Comparison of ENCODE assay signal across 14 cellular contexts in the genomic region with DNA sequence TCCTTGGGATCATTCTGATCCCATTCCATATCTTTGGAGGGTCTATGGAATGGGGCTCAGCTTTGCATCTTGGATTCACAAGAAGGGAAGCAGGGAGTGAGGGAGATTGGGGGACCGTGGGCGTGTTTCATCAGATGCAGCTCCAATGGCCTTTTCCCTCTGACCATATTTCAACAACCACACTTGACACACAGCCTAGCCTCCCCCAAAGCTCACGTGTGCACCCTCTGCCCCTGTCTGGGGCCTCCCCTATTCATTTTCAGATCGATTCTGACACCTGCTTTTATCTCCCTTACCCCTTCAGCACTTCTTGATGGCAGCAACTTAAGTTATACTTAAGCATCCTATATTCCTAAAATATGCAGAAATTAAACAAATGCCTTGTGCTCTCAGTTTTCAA.
A peak's percentile ranks its signal among the peaks of the same experiment; 100 is the strongest.
DNase-seq lines count a peak whose midpoint lies in the region; ATAC-seq and TF ChIP-seq lines count a peak whose summit lies in the region.
"Had no signal": no experiment of that assay in that cellular context is flagged by ENCODE, and none has a peak within 500 bp of the region (broad histone marks: within the 10 kb centered on the region; RNA-seq: fewer than 3 reads in every experiment).

No MANE protein-coding gene starts in this region.

- TF ChIP-seq CTCF in OCI-LY7 (conservative IDR thresholded peaks at IDR 0.05; ENCODE audit: low read length), result no peak
- no peak for TF ChIP-seq CTCF in gastrocnemius medialis (IDR thresholded peaks at IDR 0.05 in 4 of 5, conservative IDR thresholded peaks at IDR 0.05 in 1 of 5)
- TF ChIP-seq CTCF in right atrium auricular region (IDR thresholded peaks at IDR 0.05), result no peak

- H3K4me1 ChIP-seq in OCI-LY7 (ENCODE audit: insufficient read depth, low read length, poor library complexity, severe bottlenecking) (peaks cover 94% of the 10 kb centered on the region), gastrocnemius medialis (no peaks in the 10 kb centered on the region), right atrium auricular region (peaks cover 0 to 5% of the 10 kb centered on the region in 2 donors)

- H3K27me3 ChIP-seq in gastrocnemius medialis, result no peaks in the 10 kb centered on the region
- H3K27me3 ChIP-seq in right atrium auricular region, result no peaks in the 10 kb centered on the region
- H3K27me3 ChIP-seq: cardiac muscle cell, esophagus squamous epithelium had no signal

- peak overlapping the region; percentile 88 for H3K4me2 ChIP-seq in OCI-LY7 (ENCODE audit: low read length)

- H3K36me3 ChIP-seq in OCI-LY7 (ENCODE audit: insufficient read depth, low read length) (peaks cover 4% of the 10 kb centered on the region; the same call in 1 of the 2 replicates), gastrocnemius medialis (no peaks in the 10 kb centered on the region), right atrium auricular region (no peaks in the 10 kb centered on the region)
- H3K36me3 ChIP-seq: cardiac muscle cell, esophagus squamous epithelium had no signal

- TF ChIP-seq POLR2A in gastrocnemius medialis (IDR thresholded peaks at IDR 0.05), result no peak

- DNase-seq in OCI-LY7 (ENCODE audit: low spot score) (peak; percentile 65), gastrocnemius medialis (no peak), H4 (ENCODE audit: low spot score) (no peak), right atrium auricular region (ENCODE audit: low spot score) (no peak), activated gamma-delta T cell (lab: John Stamatoyannopoulos, UW) (no peak)
- DNase-seq: esophagus squamous epithelium, GF-D8, NCI-H446 had no signal

- no peaks in the 10 kb centered on the region for H3K9me2 ChIP-seq in OCI-LY7 (ENCODE audit: insufficient read depth, low read length)

- H3K27ac ChIP-seq in OCI-LY7 (ENCODE audit: low read depth, low read length, poor library complexity, severe bottlenecking) (peak overlapping the region; percentile 100), gastrocnemius medialis (no peak overlapping the region), right atrium auricular region (no peak overlapping the region)
- H3K27ac ChIP-seq: cardiac muscle cell, esophagus squamous epithelium, VCaP had no signal

- no peaks in the 10 kb centered on the region for H3K9me3 ChIP-seq in OCI-LY7 (ENCODE audit: low read length)
- H3K9me3 ChIP-seq in gastrocnemius medialis, result no peaks in the 10 kb centered on the region
- H3K9me3 ChIP-seq in right atrium auricular region, result no peaks in the 10 kb centered on the region
- H3K9me3 ChIP-seq: esophagus squamous epithelium had no signal

- no TSS peak for BruUV-seq in OCI-LY7 (replicated peaks; lab: Mats Ljungman, UMichigan)

- no peak overlapping the region for H2AFZ ChIP-seq in OCI-LY7 (ENCODE audit: low read length)

- H3K4me3 ChIP-seq in GM08714 (ENCODE audit: low read length) (peak overlapping the region; percentile 58; the same call in 1 of the 2 replicates), OCI-LY7 (ENCODE audit: low read depth, low read length, poor library complexity, severe bottlenecking) (peak overlapping the region; percentile 59), gastrocnemius medialis (no peak overlapping the region), right atrium auricular region (no peak overlapping the region)
- H3K4me3 ChIP-seq: cardiac muscle cell, esophagus squamous epithelium had no signal

- POLR2A ChIA-PET in OCI-LY7 (lab: Charles Lee), result interaction anchor here (0.8 to 4.0 kb wide), 14 partner anchors 12 to 124 kb away, joined by 3 to 22 read pairs (median 6); no protein-coding TSS in a partner anchor

- intact Hi-C loops in OCI-LY7 (cut with micrococcal nuclease; ENCODE audit: unreplicated experiment) (loop anchor here (1.0 to 5.0 kb wide), 3 partner anchors 21 to 296 kb away; a partner anchor contains a TSS), gastrocnemius medialis (cut with DNase I; ENCODE audit: low total_unique reads) (no loop called here)

- peak; percentile 55 for ATAC-seq in GM19395 (IDR thresholded peaks at IDR 0.05; ENCODE audit: unreplicated experiment)
- ATAC-seq in HG02840 (IDR thresholded peaks at IDR 0.05; ENCODE audit: low FRiP score, unreplicated experiment), result peak; percentile 44
- ATAC-seq in gastrocnemius medialis, result no peak
- ATAC-seq: Right ventricle myocardium inferior had no signal

- CTCF ChIA-PET in OCI-LY7 (lab: Charles Lee; ENCODE audit: unreplicated experiment), result interaction anchor here (1.5 kb wide), 1 partner anchor 20 kb away, joined by 8 read pairs; no protein-coding TSS in a partner anchor

- in situ Hi-C loops in gastrocnemius medialis (cut with MboI; ENCODE audit: low sequenced_read_pairs in 4 of 4), result no loop called here

- H3K79me2 ChIP-seq in OCI-LY7 (ENCODE audit: insufficient read depth, low read depth, low read length), result peaks cover 79% of the 10 kb centered on the region

- no peaks in the 10 kb centered on the region for H4K20me1 ChIP-seq in OCI-LY7 (ENCODE audit: insufficient read depth, low read length)

Comparison
In these comparisons a context has a peak if more than half of its experiments do, and no peak if none do; other contexts are left out.
1. H3K4me3 ChIP-seq: peak in GM08714 (single experiment) and OCI-LY7 (single experiment); none in gastrocnemius medialis (0 of 4) and right atrium auricular region (0 of 2).
2. ATAC-seq: peak in GM19395 (single experiment) and HG02840 (single experiment); none in gastrocnemius medialis (0 of 2).